ENCODE assay signal across 1 cellular context in the genomic region with DNA sequence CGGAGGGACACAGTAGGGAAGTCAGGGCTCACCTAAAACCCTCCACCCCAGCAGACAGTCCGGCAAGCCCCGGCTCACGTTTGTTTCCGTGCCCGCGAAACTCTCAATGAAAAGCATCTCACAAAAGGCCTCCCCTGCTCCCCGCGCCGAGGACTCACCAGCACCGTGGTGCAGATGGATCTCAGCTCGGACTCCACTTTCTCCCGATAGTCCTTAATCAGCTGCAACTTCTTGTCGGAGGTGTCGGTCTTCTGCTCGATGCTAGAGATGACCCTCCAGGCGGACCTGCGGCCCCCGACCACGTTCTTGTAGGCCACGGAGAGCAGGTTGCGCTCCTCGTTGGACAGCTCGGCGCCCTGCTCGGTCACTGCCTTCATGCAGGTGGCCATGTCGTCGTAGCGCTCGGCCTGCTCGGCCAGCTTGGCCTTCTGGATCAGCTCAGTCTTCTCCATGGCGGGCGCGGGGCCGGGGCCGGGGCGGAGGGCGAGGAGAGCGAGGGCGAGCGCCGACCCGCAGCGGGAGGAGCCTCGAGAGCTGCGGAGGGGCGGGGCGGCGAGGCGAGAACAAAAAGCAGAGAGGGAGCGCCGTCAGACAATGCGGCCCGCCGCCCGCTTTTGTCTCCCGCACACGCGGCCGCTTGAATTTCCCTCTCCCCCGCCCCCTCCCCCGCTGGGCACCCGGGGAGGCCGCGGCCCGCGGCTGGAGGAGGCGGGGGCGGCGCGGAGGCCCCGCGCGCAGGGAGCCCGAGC.
TF ChIP-seq lines count a peak whose summit lies in the region.

No MANE protein-coding gene starts in this region.

TF ChIP-seq in K562, 482 proteins besides CTCF, POLR2A, EP300 and RAD21 (continued from another document and continues in another):
- TF ChIP-seq, protein P1, sequence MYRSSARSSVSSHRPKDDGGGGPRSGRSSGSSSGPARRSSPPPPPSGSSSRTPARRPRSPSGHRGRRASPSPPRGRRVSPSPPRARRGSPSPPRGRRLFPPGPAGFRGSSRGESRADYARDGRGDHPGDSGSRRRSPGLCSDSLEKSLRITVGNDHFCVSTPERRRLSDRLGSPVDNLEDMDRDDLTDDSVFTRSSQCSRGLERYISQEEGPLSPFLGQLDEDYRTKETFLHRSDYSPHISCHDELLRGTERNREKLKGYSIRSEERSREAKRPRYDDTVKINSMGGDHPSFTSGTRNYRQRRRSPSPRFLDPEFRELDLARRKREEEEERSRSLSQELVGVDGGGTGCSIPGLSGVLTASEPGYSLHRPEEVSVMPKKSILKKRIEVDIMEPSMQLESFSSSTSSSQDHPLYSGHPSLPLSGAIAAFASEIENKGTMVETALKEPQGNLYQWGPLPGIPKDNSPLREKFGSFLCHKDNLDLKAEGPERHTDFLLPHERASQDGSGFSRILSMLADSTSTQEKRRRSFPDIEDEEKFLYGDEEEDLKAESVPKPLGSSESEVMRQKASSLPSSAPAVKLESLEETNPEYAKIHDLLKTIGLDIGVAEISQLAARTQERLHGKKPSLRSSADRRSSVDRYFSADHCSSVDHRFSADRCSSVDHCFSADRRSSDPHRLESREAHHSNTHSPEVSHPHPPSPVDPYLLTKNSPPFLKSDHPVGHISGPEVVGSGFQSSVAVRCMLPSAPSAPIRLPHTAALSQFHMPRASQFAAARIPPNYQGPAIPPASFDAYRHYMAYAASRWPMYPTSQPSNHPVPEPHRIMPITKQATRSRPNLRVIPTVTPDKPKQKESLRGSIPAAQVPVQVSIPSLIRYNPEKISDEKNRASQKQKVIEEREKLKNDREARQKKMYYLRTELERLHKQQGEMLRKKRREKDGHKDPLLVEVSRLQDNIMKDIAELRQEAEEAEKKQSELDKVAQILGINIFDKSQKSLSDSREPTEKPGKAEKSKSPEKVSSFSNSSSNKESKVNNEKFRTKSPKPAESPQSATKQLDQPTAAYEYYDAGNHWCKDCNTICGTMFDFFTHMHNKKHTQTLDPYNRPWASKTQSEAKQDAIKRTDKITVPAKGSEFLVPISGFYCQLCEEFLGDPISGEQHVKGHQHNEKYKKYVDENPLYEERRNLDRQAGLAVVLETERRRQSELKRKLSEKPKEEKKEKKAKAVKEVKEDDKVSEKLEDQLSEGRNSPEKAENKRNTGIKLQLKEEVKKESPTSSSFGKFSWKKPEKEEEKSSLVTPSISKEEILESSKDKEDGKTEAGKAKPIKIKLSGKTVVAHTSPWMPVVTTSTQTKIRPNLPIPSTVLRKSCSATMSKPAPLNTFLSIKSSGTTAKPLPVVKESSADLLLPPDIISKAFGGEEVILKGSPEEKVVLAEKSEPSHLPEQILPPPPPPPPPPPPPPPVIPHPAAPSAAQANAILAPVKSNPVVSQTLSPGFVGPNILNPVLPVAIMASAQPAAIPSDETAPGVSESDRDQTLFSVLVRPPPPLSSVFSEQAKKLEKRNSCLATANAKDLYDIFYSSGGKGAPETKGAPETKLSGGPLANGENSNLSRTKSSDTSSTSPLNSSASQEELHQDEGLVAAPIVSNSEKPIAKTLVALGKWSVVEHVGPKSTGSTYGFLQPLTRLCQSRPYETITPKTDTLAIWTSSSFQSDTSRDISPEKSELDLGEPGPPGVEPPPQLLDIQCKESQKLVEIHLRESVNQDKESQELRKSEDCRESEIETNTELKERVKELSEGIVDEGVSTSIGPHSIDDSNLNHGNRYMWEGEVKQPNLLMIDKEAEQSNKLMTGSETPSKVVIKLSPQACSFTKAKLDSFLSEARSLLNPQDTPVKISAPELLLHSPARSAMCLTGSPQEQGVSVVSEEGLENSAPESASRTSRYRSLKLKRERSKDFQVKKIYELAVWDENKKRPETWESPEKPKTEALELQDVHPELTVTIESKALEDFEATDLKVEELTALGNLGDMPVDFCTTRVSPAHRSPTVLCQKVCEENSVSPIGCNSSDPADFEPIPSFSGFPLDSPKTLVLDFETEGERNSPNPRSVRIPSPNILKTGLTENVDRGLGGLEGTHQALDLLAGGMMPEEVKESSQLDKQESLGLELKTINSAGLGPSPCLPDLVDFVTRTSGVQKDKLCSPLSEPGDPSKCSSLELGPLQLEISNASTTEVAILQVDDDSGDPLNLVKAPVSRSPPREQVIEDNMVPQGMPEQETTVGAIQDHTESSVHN (IDR thresholded peaks at IDR 0.05; ENCODE audit: borderline replicate concordance in 1 of 2, low read depth in 1 of 2) = no peak
- TF ChIP-seq KDM5B (IDR thresholded peaks at IDR 0.05; ENCODE audit: insufficient replicate concordance, low read depth, low read length) = no peak
- TF ChIP-seq ZNF134 (CRISPR knock-in tag; conservative IDR thresholded peaks at IDR 0.05) = no peak
- TF ChIP-seq E2F6 (IDR thresholded peaks at IDR 0.05; ENCODE audit: borderline replicate concordance in 1 of 2, extremely low read depth in 1 of 2, insufficient read depth in 1 of 2, insufficient read length in 1 of 2, low read depth in 1 of 2, low read length in 1 of 2, poor library complexity in 1 of 2, severe bottlenecking in 1 of 2) = peak; percentile 21 to 78
- TF ChIP-seq ZNF511 (CRISPR knock-in tag; IDR thresholded peaks at IDR 0.05) = peak; percentile 38; the same call in 1 of the 2 replicates
- no peak for TF ChIP-seq HSF4 (CRISPR knock-in tag; IDR thresholded peaks at IDR 0.05; ENCODE audit: borderline replicate concordance)
- peak; percentile 85 for TF ChIP-seq PRDM10 (IDR thresholded peaks at IDR 0.05; ENCODE audit: partially characterized antibody)
- TF ChIP-seq, protein P2, sequence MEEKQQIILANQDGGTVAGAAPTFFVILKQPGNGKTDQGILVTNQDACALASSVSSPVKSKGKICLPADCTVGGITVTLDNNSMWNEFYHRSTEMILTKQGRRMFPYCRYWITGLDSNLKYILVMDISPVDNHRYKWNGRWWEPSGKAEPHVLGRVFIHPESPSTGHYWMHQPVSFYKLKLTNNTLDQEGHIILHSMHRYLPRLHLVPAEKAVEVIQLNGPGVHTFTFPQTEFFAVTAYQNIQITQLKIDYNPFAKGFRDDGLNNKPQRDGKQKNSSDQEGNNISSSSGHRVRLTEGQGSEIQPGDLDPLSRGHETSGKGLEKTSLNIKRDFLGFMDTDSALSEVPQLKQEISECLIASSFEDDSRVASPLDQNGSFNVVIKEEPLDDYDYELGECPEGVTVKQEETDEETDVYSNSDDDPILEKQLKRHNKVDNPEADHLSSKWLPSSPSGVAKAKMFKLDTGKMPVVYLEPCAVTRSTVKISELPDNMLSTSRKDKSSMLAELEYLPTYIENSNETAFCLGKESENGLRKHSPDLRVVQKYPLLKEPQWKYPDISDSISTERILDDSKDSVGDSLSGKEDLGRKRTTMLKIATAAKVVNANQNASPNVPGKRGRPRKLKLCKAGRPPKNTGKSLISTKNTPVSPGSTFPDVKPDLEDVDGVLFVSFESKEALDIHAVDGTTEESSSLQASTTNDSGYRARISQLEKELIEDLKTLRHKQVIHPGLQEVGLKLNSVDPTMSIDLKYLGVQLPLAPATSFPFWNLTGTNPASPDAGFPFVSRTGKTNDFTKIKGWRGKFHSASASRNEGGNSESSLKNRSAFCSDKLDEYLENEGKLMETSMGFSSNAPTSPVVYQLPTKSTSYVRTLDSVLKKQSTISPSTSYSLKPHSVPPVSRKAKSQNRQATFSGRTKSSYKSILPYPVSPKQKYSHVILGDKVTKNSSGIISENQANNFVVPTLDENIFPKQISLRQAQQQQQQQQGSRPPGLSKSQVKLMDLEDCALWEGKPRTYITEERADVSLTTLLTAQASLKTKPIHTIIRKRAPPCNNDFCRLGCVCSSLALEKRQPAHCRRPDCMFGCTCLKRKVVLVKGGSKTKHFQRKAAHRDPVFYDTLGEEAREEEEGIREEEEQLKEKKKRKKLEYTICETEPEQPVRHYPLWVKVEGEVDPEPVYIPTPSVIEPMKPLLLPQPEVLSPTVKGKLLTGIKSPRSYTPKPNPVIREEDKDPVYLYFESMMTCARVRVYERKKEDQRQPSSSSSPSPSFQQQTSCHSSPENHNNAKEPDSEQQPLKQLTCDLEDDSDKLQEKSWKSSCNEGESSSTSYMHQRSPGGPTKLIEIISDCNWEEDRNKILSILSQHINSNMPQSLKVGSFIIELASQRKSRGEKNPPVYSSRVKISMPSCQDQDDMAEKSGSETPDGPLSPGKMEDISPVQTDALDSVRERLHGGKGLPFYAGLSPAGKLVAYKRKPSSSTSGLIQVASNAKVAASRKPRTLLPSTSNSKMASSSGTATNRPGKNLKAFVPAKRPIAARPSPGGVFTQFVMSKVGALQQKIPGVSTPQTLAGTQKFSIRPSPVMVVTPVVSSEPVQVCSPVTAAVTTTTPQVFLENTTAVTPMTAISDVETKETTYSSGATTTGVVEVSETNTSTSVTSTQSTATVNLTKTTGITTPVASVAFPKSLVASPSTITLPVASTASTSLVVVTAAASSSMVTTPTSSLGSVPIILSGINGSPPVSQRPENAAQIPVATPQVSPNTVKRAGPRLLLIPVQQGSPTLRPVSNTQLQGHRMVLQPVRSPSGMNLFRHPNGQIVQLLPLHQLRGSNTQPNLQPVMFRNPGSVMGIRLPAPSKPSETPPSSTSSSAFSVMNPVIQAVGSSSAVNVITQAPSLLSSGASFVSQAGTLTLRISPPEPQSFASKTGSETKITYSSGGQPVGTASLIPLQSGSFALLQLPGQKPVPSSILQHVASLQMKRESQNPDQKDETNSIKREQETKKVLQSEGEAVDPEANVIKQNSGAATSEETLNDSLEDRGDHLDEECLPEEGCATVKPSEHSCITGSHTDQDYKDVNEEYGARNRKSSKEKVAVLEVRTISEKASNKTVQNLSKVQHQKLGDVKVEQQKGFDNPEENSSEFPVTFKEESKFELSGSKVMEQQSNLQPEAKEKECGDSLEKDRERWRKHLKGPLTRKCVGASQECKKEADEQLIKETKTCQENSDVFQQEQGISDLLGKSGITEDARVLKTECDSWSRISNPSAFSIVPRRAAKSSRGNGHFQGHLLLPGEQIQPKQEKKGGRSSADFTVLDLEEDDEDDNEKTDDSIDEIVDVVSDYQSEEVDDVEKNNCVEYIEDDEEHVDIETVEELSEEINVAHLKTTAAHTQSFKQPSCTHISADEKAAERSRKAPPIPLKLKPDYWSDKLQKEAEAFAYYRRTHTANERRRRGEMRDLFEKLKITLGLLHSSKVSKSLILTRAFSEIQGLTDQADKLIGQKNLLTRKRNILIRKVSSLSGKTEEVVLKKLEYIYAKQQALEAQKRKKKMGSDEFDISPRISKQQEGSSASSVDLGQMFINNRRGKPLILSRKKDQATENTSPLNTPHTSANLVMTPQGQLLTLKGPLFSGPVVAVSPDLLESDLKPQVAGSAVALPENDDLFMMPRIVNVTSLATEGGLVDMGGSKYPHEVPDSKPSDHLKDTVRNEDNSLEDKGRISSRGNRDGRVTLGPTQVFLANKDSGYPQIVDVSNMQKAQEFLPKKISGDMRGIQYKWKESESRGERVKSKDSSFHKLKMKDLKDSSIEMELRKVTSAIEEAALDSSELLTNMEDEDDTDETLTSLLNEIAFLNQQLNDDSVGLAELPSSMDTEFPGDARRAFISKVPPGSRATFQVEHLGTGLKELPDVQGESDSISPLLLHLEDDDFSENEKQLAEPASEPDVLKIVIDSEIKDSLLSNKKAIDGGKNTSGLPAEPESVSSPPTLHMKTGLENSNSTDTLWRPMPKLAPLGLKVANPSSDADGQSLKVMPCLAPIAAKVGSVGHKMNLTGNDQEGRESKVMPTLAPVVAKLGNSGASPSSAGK (IDR thresholded peaks at IDR 0.05) = peak; percentile 48; the same call in 1 of the 2 replicates
- no peak for TF ChIP-seq FOXM1 (IDR thresholded peaks at IDR 0.05; ENCODE audit: low read depth)
- 0 out of 2 replicates have a peak, but pooled peaks have one; percentile 25 for TF ChIP-seq FOXM1 (CRISPR knock-in tag; IDR thresholded peaks at IDR 0.05; ENCODE audit: low read depth)
- TF ChIP-seq PREB (CRISPR knock-in tag; IDR thresholded peaks at IDR 0.05) = no peak
